8 cellular contexts compared by ENCODE assay signal in genomic region chr19:17266975-17267788, GRCh38. TPM values are rescaled to one million over a fixed set of nuclear protein-coding genes. Genes with fewer than 3 reads are reported as not detected.
DNase-seq lines count a peak whose midpoint lies in the region; ATAC-seq and TF ChIP-seq lines count a peak whose summit lies in the region.

BABAM1 (plus strand) TSS chr19:17267443; CDS start chr19:17268807, 1,364 bp downstream.

- peak within 1 kb of the TSS; percentile 95 for H3K4me3 Mint-ChIP-seq in activated CD4-positive, alpha-beta T cell treated with anti-CD3 and anti-CD28 coated beads, Interleukin-2, amount 10 ng/mL, durations not matched to agents 24 days and 14 days

- CTCF ChIA-PET in BJ (lab: Yijun Ruan, JAX): interaction anchor here (0.6 to 2.2 kb wide), 5 partner anchors 15 to 80 kb away, joined by 3 to 5 read pairs (median 3); partner anchors contain the start of gene MRPL34

- no peaks in the 10 kb centered on the region for H3K9me3 Mint-ChIP-seq in activated CD4-positive, alpha-beta T cell treated with anti-CD3 and anti-CD28 coated beads, Interleukin-2, amount 10 ng/mL, durations not matched to agents 24 days and 14 days

- POLR2A ChIA-PET in BJ (lab: Charles Lee): interaction anchor here (0.6 to 0.7 kb wide), 3 partner anchors 42 to 210 kb away, joined by 3 to 4 read pairs (median 3); partner anchors contain the start of genes DDA1 and USE1

- H3K4me1 ChIP-seq in colonic mucosa: no peaks in the 10 kb centered on the region

- H3K27me3 Mint-ChIP-seq in activated CD4-positive, alpha-beta T cell treated with anti-CD3 and anti-CD28 coated beads, Interleukin-2, amount 10 ng/mL, durations not matched to agents 24 days and 14 days: no peaks in the 10 kb centered on the region

- no peaks in the 10 kb centered on the region for H3K27me3 ChIP-seq in BJ (ENCODE audit: control insufficient read depth, insufficient read depth, low read length)
- H3K27me3 ChIP-seq in colonic mucosa: no peaks in the 10 kb centered on the region
- no peaks in the 10 kb centered on the region for H3K27me3 ChIP-seq in layer of hippocampus (ENCODE audit: control insufficient read depth, insufficient read depth, low read length)

- H3K9me3 ChIP-seq in colonic mucosa: no peaks in the 10 kb centered on the region

- peak; percentile 99 for DNase-seq in BJ (ENCODE audit: low read depth)
- DNase-seq in NCI-H526 treated with DMSO at 0.1 percent for 48 hours (lab: John Stamatoyannopoulos, UW): peak; percentile 97
- peak; percentile 98 for DNase-seq in activated CD4-positive, alpha-beta T cell treated with anti-CD3 and anti-CD28 coated beads, Interleukin-2, amount 10 ng/mL, durations not matched to agents 24 days and 14 days
- DNase-seq in colonic mucosa: peak; percentile 98
- peak; percentile 78 to 90 for DNase-seq in stimulated activated CD4-positive, alpha-beta T cell treated with anti-CD3 and anti-CD28 coated beads, Interleukin-1b, Interleukin-23, amount 100 ng/mL, for 4 hours (ENCODE audit: low read depth in 2 of 2)

- H3K4me1 Mint-ChIP-seq in activated CD4-positive, alpha-beta T cell treated with anti-CD3 and anti-CD28 coated beads, Interleukin-2, amount 10 ng/mL, durations not matched to agents 24 days and 14 days: peaks cover 14% of the 10 kb centered on the region

- ATAC-seq in GM19324 (IDR thresholded peaks at IDR 0.05; ENCODE audit: low FRiP score, unreplicated experiment) (peak; percentile 92), HG03469 (IDR thresholded peaks at IDR 0.05; ENCODE audit: unreplicated experiment) (peak; percentile 82)

- intact Hi-C loops in activated CD4-positive, alpha-beta T cell treated with anti-CD3 and anti-CD28 coated beads, Interleukin-2, amount 10 ng/mL, durations not matched to agents 24 days and 14 days (cut with micrococcal nuclease): loop anchor here (1.0 to 2.0 kb wide), 4 partner anchors 38 to 244 kb away; partner anchors contain the start of genes DDA1, MRPL34, PGLS and USE1
- intact Hi-C loops in colonic mucosa (cut with DNase I): no loop called here

- H3K9ac ChIP-seq in colonic mucosa (ENCODE audit: low read depth in 2 of 2, low read length in 2 of 2): peak within 1 kb of the TSS; percentile 68 to 87

- TF ChIP-seq CTCF in BJ (IDR thresholded peaks at IDR 0.05; ENCODE audit: insufficient read depth, low read depth, low read length) (no peak), colonic mucosa (IDR thresholded peaks at IDR 0.05) (no peak)

- H3K27ac ChIP-seq in colonic mucosa (peak within 1 kb of the TSS; percentile 57), layer of hippocampus (ENCODE audit: low read depth, low read length) (peak within 1 kb of the TSS; percentile 54)

- H3K4me3 ChIP-seq in BJ (ENCODE audit: low read depth, low read length) (peak within 1 kb of the TSS; percentile 80), colonic mucosa (peak within 1 kb of the TSS; percentile 67)

- peaks cover 15% of the 10 kb centered on the region for H3K36me3 Mint-ChIP-seq in activated CD4-positive, alpha-beta T cell treated with anti-CD3 and anti-CD28 coated beads, Interleukin-2, amount 10 ng/mL, durations not matched to agents 24 days and 14 days (ENCODE audit: low read depth)

- peak within 1 kb of the TSS; percentile 79 for H3K27ac Mint-ChIP-seq in activated CD4-positive, alpha-beta T cell treated with anti-CD3 and anti-CD28 coated beads, Interleukin-2, amount 10 ng/mL, durations not matched to agents 24 days and 14 days

- H3K36me3 ChIP-seq in BJ (ENCODE audit: control insufficient read depth, insufficient read depth, low read length): peaks cover 9% of the 10 kb centered on the region
- H3K36me3 ChIP-seq in colonic mucosa: no peaks in the 10 kb centered on the region

RNA-seq across cellular contexts. Expression of gene BABAM1, which starts in this region (rescaled TPM):
- polyA plus RNA-seq in BJ (2011; rRNA removed): 90.1 and 122 TPM in 2 replicates
- 26.2 and 34.5 TPM in 2 replicates for polyA minus RNA-seq in BJ (2011; rRNA and poly(A)+ RNA removed)
- total RNA-seq in activated CD4-positive, alpha-beta T cell treated with anti-CD3 and anti-CD28 coated beads, Interleukin-2, amount 10 ng/mL, durations not matched to agents 24 days and 14 days: 127 TPM in 2 replicates
- total RNA-seq in colonic mucosa: 10 to 100 TPM; 73.7 to 94.7 TPM

Comparison
In these comparisons a context has a peak if more than half of its experiments do, and no peak if none do; other contexts are left out.
1. Peak in every context shown above with its lines: DNase-seq, ATAC-seq, H3K4me3 ChIP-seq and H3K27ac ChIP-seq.